ENCODE assay signal across 24 cellular contexts in genomic region chr11:124892750-124893454, GRCh38. TPM values are rescaled to one million over a fixed set of nuclear protein-coding genes. Genes with fewer than 3 reads are reported as not detected.
A peak's percentile ranks its signal among the peaks of the same experiment; 100 is the strongest.
DNase-seq lines count a peak whose midpoint lies in the region; ATAC-seq, FAIRE-seq and TF ChIP-seq lines count a peak whose summit lies in the region.
"Had no signal": no experiment of that assay in that cellular context is flagged by ENCODE, and none has a peak within 500 bp of the region (broad histone marks: within the 10 kb centered on the region; RNA-seq: fewer than 3 reads in every experiment).

No MANE protein-coding gene starts in this region.

- in situ Hi-C loops in HepG2 (cut with HindIII; ENCODE audit: extremely low pct_ligation_motif_present, low pct_unique_long_range_greater_than_20kb) (no loop called here), ACHN (cut with HindIII; ENCODE audit: low pct_ligation_motif_present, low pct_unique_long_range_greater_than_20kb, low sequenced_read_pairs) (no loop called here)

- no peak overlapping the region for H3K9ac ChIP-seq in liver (ENCODE audit: low read depth in 1 of 2, low read length in 2 of 2)
- H3K9ac ChIP-seq in HepG2 (ENCODE audit: insufficient read depth, low read depth, low read length): no peak overlapping the region
- H3K9ac ChIP-seq: GM23248, KMS-11 had no signal

- no TSS peak for BruUV-seq in HepG2 (replicated peaks; lab: Mats Ljungman, UMichigan)

- H3K9me3 ChIP-seq in liver (ENCODE audit: control insufficient read depth in 4 of 4, low read length in 3 of 4) (no peaks in the 10 kb centered on the region), HepG2 (ENCODE audit: low read length) (no peaks in the 10 kb centered on the region), heart right ventricle (no peaks in the 10 kb centered on the region), prostate gland (no peaks in the 10 kb centered on the region)
- H3K9me3 ChIP-seq: mucosa of descending colon, Peyer's patch had no signal

- ATAC-seq in HepG2 (no peak), heart right ventricle (peak in 1 of 8 donors; percentile 6), GM21515 (IDR thresholded peaks at IDR 0.05; ENCODE audit: unreplicated experiment) (no peak)
- ATAC-seq: mucosa of descending colon had no signal

- 78% methylated on average over 9 of the region's 9 CpGs for WGBS in liver
- WGBS in HepG2 (ENCODE audit: low lambda C conversion rate): 55% methylated on average over 9 of the region's 9 CpGs
- 65 to 69% methylated on average over 9 of the region's 9 CpGs for WGBS in heart right ventricle, 2 donors
- whole genome bisulfite sequencing in prostate gland: 70% methylated on average over 9 of the region's 9 CpGs

- POLR2A ChIA-PET in HepG2 (lab: Yijun Ruan, JAX): no interaction called here

- TF ChIP-seq EP300 in HepG2 (IDR thresholded peaks at IDR 0.05; ENCODE audit: low read depth in 2 of 2, low read length in 2 of 2) (no peak), HepG2 (CRISPR knock-in tag; IDR thresholded peaks at IDR 0.05; ENCODE audit: borderline replicate concordance) (no peak)

- H2AFZ ChIP-seq in HepG2 (ENCODE audit: low read length): no peak overlapping the region
- H2AFZ ChIP-seq: GM23248 had no signal

- TF ChIP-seq CTCF in liver (IDR thresholded peaks at IDR 0.05; ENCODE audit: low read depth, low read length, missing input control) (no peak), HepG2 (CRISPR knock-in tag; IDR thresholded peaks at IDR 0.05) (no peak), heart right ventricle (IDR thresholded peaks at IDR 0.05) (peak in 1 of 9 donors; percentile 9), prostate gland (IDR thresholded peaks at IDR 0.05) (no peak)

- H3K27ac ChIP-seq in liver (ENCODE audit: low read depth in 1 of 2, low read length in 2 of 2) (no peak overlapping the region), HepG2 (ENCODE audit: extremely low read length, insufficient read depth, low read length) (no peak overlapping the region), heart right ventricle (peak overlapping the region in 7 of 10 donors; percentile 1 to 95 (median 40)), prostate gland (no peak overlapping the region)
- H3K27ac ChIP-seq: GM23248, KMS-11, Peyer's patch had no signal

- no peaks in the 10 kb centered on the region for H4K20me1 ChIP-seq in HepG2 (ENCODE audit: insufficient read depth, low read length)

- no peak for TF ChIP-seq POLR2A in HepG2 (IDR thresholded peaks at IDR 0.05; ENCODE audit: insufficient read depth in 1 of 2, low read depth in 2 of 2, low read length in 2 of 2)
- TF ChIP-seq POLR2A in prostate gland (IDR thresholded peaks at IDR 0.05): no peak

- H3K36me3 ChIP-seq in liver (ENCODE audit: control insufficient read depth in 4 of 4, insufficient read depth in 3 of 4, low read depth in 1 of 4, low read length in 3 of 4): no peaks in the 10 kb centered on the region
- H3K36me3 ChIP-seq in HepG2 (replicated peaks in 1 of 2; ENCODE audit: control insufficient read depth in 1 of 2, insufficient read depth in 2 of 2, low read length in 2 of 2): no peaks in the 10 kb centered on the region
- H3K36me3 ChIP-seq in heart right ventricle: peaks cover 0 to 71% (median 0%) of the 10 kb centered on the region in 9 donors
- no peaks in the 10 kb centered on the region for H3K36me3 ChIP-seq in prostate gland
- H3K36me3 ChIP-seq: Peyer's patch had no signal

- no peaks in the 10 kb centered on the region for H3K27me3 ChIP-seq in liver (ENCODE audit: control insufficient read depth in 4 of 4, insufficient read depth in 4 of 4, low read length in 3 of 4)
- peaks cover 0 to 49% of the 10 kb centered on the region in 2 experiments; a peak in 4 of 5 replicates for H3K27me3 ChIP-seq in HepG2 (ENCODE audit: control insufficient read depth in 1 of 2, insufficient read depth in 2 of 2, low read length in 2 of 2)
- no peaks in the 10 kb centered on the region for H3K27me3 ChIP-seq in heart right ventricle
- no peaks in the 10 kb centered on the region for H3K27me3 ChIP-seq in prostate gland (replicated peaks; ENCODE audit: insufficient read depth)
- H3K27me3 ChIP-seq: Peyer's patch had no signal

- no peak overlapping the region for H3K4me2 ChIP-seq in HepG2 (ENCODE audit: low read depth, low read length)
- H3K4me2 ChIP-seq: KMS-11 had no signal

- H3K4me3 ChIP-seq in liver (ENCODE audit: low read depth in 1 of 3, low read length in 3 of 3): no peak overlapping the region
- H3K4me3 ChIP-seq in HepG2 (replicated peaks in 1 of 3; ENCODE audit: insufficient read depth in 1 of 3, low read depth in 2 of 3, low read length in 3 of 3): no peak overlapping the region
- H3K4me3 ChIP-seq in heart right ventricle: no peak overlapping the region
- no peak overlapping the region for H3K4me3 ChIP-seq in prostate gland
- H3K4me3 ChIP-seq: GM23248, mucosa of descending colon, Peyer's patch had no signal

- peaks cover 0 to 6% (median 1%) of the 10 kb centered on the region in 4 donors for H3K4me1 ChIP-seq in liver (ENCODE audit: control insufficient read depth in 4 of 4, insufficient read depth in 4 of 4, low read length in 3 of 4)
- H3K4me1 ChIP-seq in HepG2 (ENCODE audit: insufficient read depth, low read length): peaks cover 36% of the 10 kb centered on the region
- peaks cover 5 to 92% (median 53%) of the 10 kb centered on the region in 9 donors for H3K4me1 ChIP-seq in heart right ventricle
- H3K4me1 ChIP-seq in prostate gland (replicated peaks): no peaks in the 10 kb centered on the region
- H3K4me1 ChIP-seq: Peyer's patch had no signal

- CTCF ChIA-PET in HepG2 (lab: Yijun Ruan, JAX; ENCODE audit: low intra/inter-chr PET ratio, low total read pairs): no interaction called here

- DNase-seq in HepG2 (ENCODE audit: low spot score) (no peak), heart right ventricle (no peak), pons (ENCODE audit: low spot score) (peak; percentile 57), ACHN (no peak), prostate gland (ENCODE audit: low spot score) (no peak), SKM-1 treated with dmso at 0.1 percent for 144 hours (lab: John Stamatoyannopoulos, UW; ENCODE audit: unreplicated experiment) (no peak)
- DNase-seq: activated gamma-delta T cell; CD4-positive, alpha-beta memory T cell; glutamatergic neuron; GM23248; mucosa of descending colon; NCI-H1092 treated with DMSO at 0.1 percent for 48 hours; NCI-H2107; NCI-H748 treated with DMSO at 0.1 percent for 48 hours; Peyer's patch; small intestine; stimulated activated naive CD4-positive, alpha-beta T cell had no signal

- H3K79me2 ChIP-seq in HepG2 (ENCODE audit: insufficient read depth, low read length): no peaks in the 10 kb centered on the region

- TF ChIP-seq RAD21 in liver (IDR thresholded peaks at IDR 0.05) (peak; percentile 21 to 32), HepG2 (CRISPR knock-in tag; IDR thresholded peaks at IDR 0.05) (no peak)

- intact Hi-C loops in HepG2 (cut with micrococcal nuclease; ENCODE audit: unreplicated experiment) (no loop called here), heart right ventricle (cut with DNase I) (no loop called here), prostate gland (cut with DNase I) (no loop called here)

- no peak for FAIRE-seq in HepG2 (lab: Jason Lieb, UNC)
- FAIRE-seq: keratinocyte, small intestine, urothelium cell line had no signal

RNA-seq across cellular contexts. Expression of gene ROBO4, which starts 4.8 kb away (rescaled TPM):
- total RNA-seq in liver: 10 to 100 TPM in 1 of 2 donors, 1 to 10 TPM in 1; 6.4 to 17.2 TPM
- polyA plus RNA-seq in liver: 1 to 10 TPM; 2.5 to 8.7 TPM
- total RNA-seq in HepG2 (2016; rRNA removed; fragmentation: Illumina TruSeq; extraction: Trizol): 0.07 TPM in 1 of 2 replicates, not detected in the other
- total RNA-seq in HepG2 (2016; cell fraction: cytosol; rRNA removed; fragmentation: Illumina TruSeq; extraction: Trizol; ENCODE audit: low read depth): not detected in 2 replicates
- not detected in 2 replicates for total RNA-seq in HepG2 (2016; cell fraction: insoluble cytoplasmic fraction; rRNA removed; fragmentation: Illumina TruSeq; extraction: Trizol)
- total RNA-seq in HepG2 (2016; cell fraction: membrane; rRNA removed; fragmentation: Illumina TruSeq; extraction: Trizol): not detected in 2 replicates
- total RNA-seq in HepG2 (2016; cell fraction: nucleus; rRNA removed; fragmentation: Illumina TruSeq; extraction: Trizol): not detected in 2 replicates
- 0.47 and 1.1 TPM in 2 replicates for polyA plus RNA-seq in HepG2 (2011; rRNA removed)
- 0.21 and 0.60 TPM in 2 replicates for polyA plus RNA-seq in HepG2 (2011; cell fraction: cytosol; rRNA removed)
- 4.1 and 9.2 TPM in 2 replicates for polyA plus RNA-seq in HepG2 (2011; cell fraction: nucleus; rRNA removed)
- polyA plus RNA-seq in HepG2 (2012): 2.2 and 2.4 TPM in 2 replicates
- polyA plus RNA-seq in HepG2 (2016; cell fraction: cytosol; fragmentation: Illumina TruSeq; extraction: Trizol; ENCODE audit: low read depth): not detected in 2 replicates
- not detected in 2 replicates for polyA plus RNA-seq in HepG2 (2016; cell fraction: insoluble cytoplasmic fraction; fragmentation: Illumina TruSeq; extraction: Trizol; ENCODE audit: low read depth)
- polyA plus RNA-seq in HepG2 (2016; cell fraction: membrane; fragmentation: Illumina TruSeq; extraction: Trizol; ENCODE audit: low read depth): not detected in 2 replicates
- 0.51 and 0.55 TPM in 2 replicates for polyA plus RNA-seq in HepG2 (2016; cell fraction: nucleus; fragmentation: Illumina TruSeq; extraction: Trizol; ENCODE audit: insufficient read depth, low read depth)
- 6.3 TPM in 1 of 2 replicates, not detected in the other for polyA minus RNA-seq in HepG2 (2011; rRNA and poly(A)+ RNA removed; ENCODE audit: low replicate concordance)
- 2.1 and 2.7 TPM in 2 replicates for polyA minus RNA-seq in HepG2 (2011; cell fraction: cytosol; rRNA and poly(A)+ RNA removed)
- 3.7 and 7.2 TPM in 2 replicates for polyA minus RNA-seq in HepG2 (2011; cell fraction: nucleus; rRNA and poly(A)+ RNA removed)
- 10 to 100 TPM; 14.2 to 42.6 (median 22.0) TPM for total RNA-seq in heart right ventricle
- polyA plus RNA-seq in heart right ventricle: 10 to 100 TPM; 17.9 to 39.1 TPM
- total RNA-seq in prostate gland: 10 to 100 TPM in 1 of 2 donors, 1 to 10 TPM in 1; 8.5 to 22.0 TPM
- total RNA-seq: activated CD8-positive, alpha-beta memory T cell treated with anti-CD3 and anti-CD28 coated beads for 36 hours; CD4-positive, alpha-beta memory T cell; chondrocyte had no signal
- polyA plus RNA-seq: CD4-positive, alpha-beta memory T cell had no signal

RNA-seq across cellular contexts. Expression of gene HEPN1, which starts 26.1 kb away (rescaled TPM):
- total RNA-seq in liver: not detected
- polyA plus RNA-seq in liver: 1 to 10 TPM in 1 of 2 donors, under 1 TPM in 1; 0.22 to 2.6 TPM
- total RNA-seq in HepG2 (2016; rRNA removed; fragmentation: Illumina TruSeq; extraction: Trizol): not detected in 2 replicates
- total RNA-seq in HepG2 (2016; cell fraction: cytosol; rRNA removed; fragmentation: Illumina TruSeq; extraction: Trizol; ENCODE audit: low read depth): not detected in 2 replicates
- total RNA-seq in HepG2 (2016; cell fraction: insoluble cytoplasmic fraction; rRNA removed; fragmentation: Illumina TruSeq; extraction: Trizol): not detected in 2 replicates
- not detected in 2 replicates for total RNA-seq in HepG2 (2016; cell fraction: membrane; rRNA removed; fragmentation: Illumina TruSeq; extraction: Trizol)
- total RNA-seq in HepG2 (2016; cell fraction: nucleus; rRNA removed; fragmentation: Illumina TruSeq; extraction: Trizol): not detected in 2 replicates
- polyA plus RNA-seq in HepG2 (2011; rRNA removed): not detected in 2 replicates
- polyA plus RNA-seq in HepG2 (2011; cell fraction: cytosol; rRNA removed): not detected in 2 replicates
- not detected in 2 replicates for polyA plus RNA-seq in HepG2 (2011; cell fraction: nucleus; rRNA removed)
- polyA plus RNA-seq in HepG2 (2012): 34.1 and 38.2 TPM in 2 replicates
- not detected in 2 replicates for polyA plus RNA-seq in HepG2 (2016; cell fraction: cytosol; fragmentation: Illumina TruSeq; extraction: Trizol; ENCODE audit: low read depth)
- not detected in 2 replicates for polyA plus RNA-seq in HepG2 (2016; cell fraction: insoluble cytoplasmic fraction; fragmentation: Illumina TruSeq; extraction: Trizol; ENCODE audit: low read depth)
- not detected in 2 replicates for polyA plus RNA-seq in HepG2 (2016; cell fraction: membrane; fragmentation: Illumina TruSeq; extraction: Trizol; ENCODE audit: low read depth)
- not detected in 2 replicates for polyA plus RNA-seq in HepG2 (2016; cell fraction: nucleus; fragmentation: Illumina TruSeq; extraction: Trizol; ENCODE audit: insufficient read depth, low read depth)
- polyA minus RNA-seq in HepG2 (2011; rRNA and poly(A)+ RNA removed; ENCODE audit: low replicate concordance): not detected in 2 replicates
- polyA minus RNA-seq in HepG2 (2011; cell fraction: cytosol; rRNA and poly(A)+ RNA removed): 0.70 TPM in 1 of 2 replicates, not detected in the other
- polyA minus RNA-seq in HepG2 (2011; cell fraction: nucleus; rRNA and poly(A)+ RNA removed): 0.26 TPM in 1 of 2 replicates, not detected in the other
- not detected for total RNA-seq in heart right ventricle
- polyA plus RNA-seq in heart right ventricle: under 1 TPM in 1 of 2 donors, not detected in 1; 0.03 TPM
- not detected for total RNA-seq in prostate gland
- total RNA-seq: activated CD8-positive, alpha-beta memory T cell treated with anti-CD3 and anti-CD28 coated beads for 36 hours; CD4-positive, alpha-beta memory T cell; chondrocyte; GM23248; mucosa of descending colon; Peyer's patch had no signal
- polyA plus RNA-seq: CD4-positive, alpha-beta memory T cell; GM23248; keratinocyte had no signal

RNA-seq across cellular contexts. Expression of gene ROBO3, which starts 27.7 kb away (rescaled TPM):
- total RNA-seq in liver (1 to 10 TPM; 1.1 to 1.2 TPM), HepG2 (2016; rRNA removed; fragmentation: Illumina TruSeq; extraction: Trizol) (0.07 TPM in 1 of 2 replicates, not detected in the other), heart right ventricle (1 to 10 TPM; 1.5 to 7.8 (median 3.6) TPM), prostate gland (10 to 100 TPM; 18.0 to 30.6 TPM)
- polyA plus RNA-seq in liver (1 to 10 TPM; 1.6 to 2.2 TPM), HepG2 (2011; rRNA removed) (2.2 and 2.4 TPM in 2 replicates), heart right ventricle (10 to 100 TPM in 1 of 2 donors, 1 to 10 TPM in 1; 4.9 to 19.8 TPM)
- total RNA-seq in HepG2 (2016; cell fraction: cytosol; rRNA removed; fragmentation: Illumina TruSeq; extraction: Trizol; ENCODE audit: low read depth): not detected in 2 replicates
- total RNA-seq in HepG2 (2016; cell fraction: insoluble cytoplasmic fraction; rRNA removed; fragmentation: Illumina TruSeq; extraction: Trizol): 0.28 TPM in 1 of 2 replicates, not detected in the other
- total RNA-seq in HepG2 (2016; cell fraction: membrane; rRNA removed; fragmentation: Illumina TruSeq; extraction: Trizol): 0.24 and 0.25 TPM in 2 replicates
- 0.44 and 0.96 TPM in 2 replicates for total RNA-seq in HepG2 (2016; cell fraction: nucleus; rRNA removed; fragmentation: Illumina TruSeq; extraction: Trizol)
- polyA plus RNA-seq in HepG2 (2011; cell fraction: cytosol; rRNA removed): 0.49 and 2.1 TPM in 2 replicates
- 10.4 and 24.0 TPM in 2 replicates for polyA plus RNA-seq in HepG2 (2011; cell fraction: nucleus; rRNA removed)
- polyA plus RNA-seq in HepG2 (2012): 2.3 and 3.0 TPM in 2 replicates
- polyA plus RNA-seq in HepG2 (2016; cell fraction: cytosol; fragmentation: Illumina TruSeq; extraction: Trizol; ENCODE audit: low read depth): 0.10 and 0.23 TPM in 2 replicates
- polyA plus RNA-seq in HepG2 (2016; cell fraction: insoluble cytoplasmic fraction; fragmentation: Illumina TruSeq; extraction: Trizol; ENCODE audit: low read depth): 0.28 TPM in 1 of 2 replicates, not detected in the other
- 0.50 TPM in 1 of 2 replicates, not detected in the other for polyA plus RNA-seq in HepG2 (2016; cell fraction: membrane; fragmentation: Illumina TruSeq; extraction: Trizol; ENCODE audit: low read depth)
- 0.48 and 0.88 TPM in 2 replicates for polyA plus RNA-seq in HepG2 (2016; cell fraction: nucleus; fragmentation: Illumina TruSeq; extraction: Trizol; ENCODE audit: insufficient read depth, low read depth)
- 1.2 TPM in 1 of 2 replicates, not detected in the other for polyA minus RNA-seq in HepG2 (2011; rRNA and poly(A)+ RNA removed; ENCODE audit: low replicate concordance)
- not detected in 2 replicates for polyA minus RNA-seq in HepG2 (2011; cell fraction: cytosol; rRNA and poly(A)+ RNA removed)
- polyA minus RNA-seq in HepG2 (2011; cell fraction: nucleus; rRNA and poly(A)+ RNA removed): 1.2 and 1.7 TPM in 2 replicates

RNA-seq across cellular contexts. Expression of gene HEPACAM, which starts 42.9 kb away (rescaled TPM):
- total RNA-seq in liver: 1 to 10 TPM in 1 of 2 donors, not detected in 1; 3.3 TPM
- 1 to 10 TPM in 1 of 2 donors, under 1 TPM in 1; 0.79 to 7.1 TPM for polyA plus RNA-seq in liver
- total RNA-seq in HepG2 (2016; rRNA removed; fragmentation: Illumina TruSeq; extraction: Trizol): 58.5 and 66.9 TPM in 2 replicates
- total RNA-seq in HepG2 (2016; cell fraction: cytosol; rRNA removed; fragmentation: Illumina TruSeq; extraction: Trizol; ENCODE audit: low read depth): 17.6 and 18.7 TPM in 2 replicates
- total RNA-seq in HepG2 (2016; cell fraction: insoluble cytoplasmic fraction; rRNA removed; fragmentation: Illumina TruSeq; extraction: Trizol): 53.8 and 67.4 TPM in 2 replicates
- total RNA-seq in HepG2 (2016; cell fraction: membrane; rRNA removed; fragmentation: Illumina TruSeq; extraction: Trizol): 53.8 and 64.2 TPM in 2 replicates
- 81.5 and 83.9 TPM in 2 replicates for total RNA-seq in HepG2 (2016; cell fraction: nucleus; rRNA removed; fragmentation: Illumina TruSeq; extraction: Trizol)
- 74.8 and 121 TPM in 2 replicates for polyA plus RNA-seq in HepG2 (2011; rRNA removed)
- polyA plus RNA-seq in HepG2 (2011; cell fraction: cytosol; rRNA removed): 47.5 and 102 TPM in 2 replicates
- polyA plus RNA-seq in HepG2 (2011; cell fraction: nucleus; rRNA removed): 131 and 258 TPM in 2 replicates
- polyA plus RNA-seq in HepG2 (2012): 59.1 and 64.3 TPM in 2 replicates
- 10.5 and 13.0 TPM in 2 replicates for polyA plus RNA-seq in HepG2 (2016; cell fraction: cytosol; fragmentation: Illumina TruSeq; extraction: Trizol; ENCODE audit: low read depth)
- polyA plus RNA-seq in HepG2 (2016; cell fraction: insoluble cytoplasmic fraction; fragmentation: Illumina TruSeq; extraction: Trizol; ENCODE audit: low read depth): 31.3 and 35.9 TPM in 2 replicates
- polyA plus RNA-seq in HepG2 (2016; cell fraction: membrane; fragmentation: Illumina TruSeq; extraction: Trizol; ENCODE audit: low read depth): 36.7 and 41.7 TPM in 2 replicates
- polyA plus RNA-seq in HepG2 (2016; cell fraction: nucleus; fragmentation: Illumina TruSeq; extraction: Trizol; ENCODE audit: insufficient read depth, low read depth): 102 and 105 TPM in 2 replicates
- polyA minus RNA-seq in HepG2 (2011; rRNA and poly(A)+ RNA removed; ENCODE audit: low replicate concordance): 0.19 and 706 TPM in 2 replicates
- polyA minus RNA-seq in HepG2 (2011; cell fraction: cytosol; rRNA and poly(A)+ RNA removed): 95.5 and 142 TPM in 2 replicates
- polyA minus RNA-seq in HepG2 (2011; cell fraction: nucleus; rRNA and poly(A)+ RNA removed): 137 and 199 TPM in 2 replicates
- total RNA-seq in heart right ventricle: 1 to 10 TPM in 1 of 10 donors, under 1 TPM in 7, not detected in 2; 0.12 to 1.3 (median 0.35) TPM
- polyA plus RNA-seq in heart right ventricle: under 1 TPM; 0.22 to 0.52 TPM
- under 1 TPM in 1 of 2 donors, not detected in 1; 0.27 TPM for total RNA-seq in prostate gland
- total RNA-seq: activated CD8-positive, alpha-beta memory T cell treated with anti-CD3 and anti-CD28 coated beads for 36 hours; CD4-positive, alpha-beta memory T cell; chondrocyte; GM23248 had no signal
- polyA plus RNA-seq: CD4-positive, alpha-beta memory T cell; GM23248; keratinocyte had no signal

Comparison
In these comparisons a context has a peak if more than half of its experiments do, and no peak if none do; other contexts are left out.
1. RNA of gene ROBO4, which starts 4.8 kb away (total RNA-seq): 14.2 to 42.6 TPM in heart right ventricle, 8.5 to 22.0 TPM in prostate gland and 6.4 to 17.2 TPM in liver; 0.07 TPM in HepG2; every median in the first group is over 4 times any median in the second.
2. H3K27ac ChIP-seq: peak in heart right ventricle (7 of 10); none in liver (0 of 2), HepG2 (single experiment) and prostate gland (0 of 2).